ENCODE assay signal across 8 cellular contexts in the genomic region with DNA sequence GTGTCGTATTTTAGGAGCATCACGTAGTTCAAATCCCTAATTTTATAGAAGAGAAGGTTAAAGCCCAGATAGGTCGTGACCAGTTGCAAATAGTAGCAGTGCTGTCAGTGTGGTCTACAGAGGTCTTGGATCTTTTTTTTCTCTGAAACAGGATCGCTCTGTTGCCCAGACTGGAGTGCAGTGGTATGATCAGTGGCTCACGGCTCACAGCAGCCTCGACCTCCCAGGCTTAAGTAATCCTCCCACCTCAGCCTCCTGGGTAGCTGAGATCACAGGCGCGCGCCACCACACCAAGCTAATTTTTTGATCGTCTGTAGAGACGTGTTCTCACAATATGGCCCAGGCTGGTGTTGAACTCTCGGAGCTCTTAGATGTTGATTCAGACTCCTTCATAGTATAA. TPM values are rescaled to one million over a fixed set of nuclear protein-coding genes. Genes with fewer than 3 reads are reported as not detected.
DNase-seq lines count a peak whose midpoint lies in the region; TF ChIP-seq lines count a peak whose summit lies in the region.

No MANE protein-coding gene starts in this region.

- H3K9me3 ChIP-seq in parathyroid adenoma (ENCODE audit: control insufficient read depth, low read length): no peaks in the 10 kb centered on the region

- H3K27ac ChIP-seq in parathyroid adenoma: peak overlapping the region; percentile 97

- peak overlapping the region; percentile 53 for H3K4me2 ChIP-seq in parathyroid adenoma (ENCODE audit: low read length)

- TF ChIP-seq CTCF in epithelial cell of proximal tubule (conservative IDR thresholded peaks at IDR 0.05; ENCODE audit: low read depth, low read length) (no peak), parathyroid adenoma (IDR thresholded peaks at IDR 0.05) (no peak)

- H2AFZ ChIP-seq in parathyroid adenoma: no peak overlapping the region

- H3K4me3 ChIP-seq in epithelial cell of proximal tubule (ENCODE audit: low read depth, low read length) (peak overlapping the region; percentile 86), parathyroid adenoma (ENCODE audit: low read depth, low read length) (peak overlapping the region; percentile 89)

- peaks cover 21% of the 10 kb centered on the region for H3K4me1 ChIP-seq in parathyroid adenoma

- peak; percentile 81 for DNase-seq in ELF-1 (ENCODE audit: low read depth, low spot score)
- DNase-seq in RKO (ENCODE audit: low spot score): peak; percentile 38
- DNase-seq in epithelial cell of proximal tubule (ENCODE audit: low read depth): no peak
- DNase-seq in NCI-H1048 (lab: John Stamatoyannopoulos, UW): no peak
- no peak for DNase-seq in NCI-H774 (lab: John Stamatoyannopoulos, UW)
- no peak for DNase-seq in NCI-H2081 (lab: John Stamatoyannopoulos, UW)
- no peak for DNase-seq in NCI-H1436 (lab: John Stamatoyannopoulos, UW)

- H3K27me3 ChIP-seq in parathyroid adenoma (ENCODE audit: control insufficient read depth, insufficient read depth, low read length): no peaks in the 10 kb centered on the region

- H3K36me3 ChIP-seq in parathyroid adenoma (ENCODE audit: control insufficient read depth, insufficient read depth, low read length): no peaks in the 10 kb centered on the region

- peaks cover 50% of the 10 kb centered on the region for H3K79me2 ChIP-seq in parathyroid adenoma

- H3K9ac ChIP-seq in parathyroid adenoma: no peak overlapping the region

RNA-seq across cellular contexts. Expression of gene MATR3, which starts 2.2 kb away (rescaled TPM):
- total RNA-seq in epithelial cell of proximal tubule: 175 and 183 TPM in 2 replicates

RNA-seq across cellular contexts. Expression of gene PAIP2, which starts 46.0 kb away (rescaled TPM):
- total RNA-seq in epithelial cell of proximal tubule: 54.0 and 77.6 TPM in 2 replicates

Comparison
In these comparisons a context has a peak if more than half of its experiments do, and no peak if none do; other contexts are left out.
1. DNase-seq: peak in ELF-1 (single experiment) and RKO (single experiment); none in epithelial cell of proximal tubule (single experiment), NCI-H1048 (single experiment), NCI-H774 (single experiment), NCI-H2081 (0 of 2) and NCI-H1436 (single experiment).